In the genomic region with DNA sequence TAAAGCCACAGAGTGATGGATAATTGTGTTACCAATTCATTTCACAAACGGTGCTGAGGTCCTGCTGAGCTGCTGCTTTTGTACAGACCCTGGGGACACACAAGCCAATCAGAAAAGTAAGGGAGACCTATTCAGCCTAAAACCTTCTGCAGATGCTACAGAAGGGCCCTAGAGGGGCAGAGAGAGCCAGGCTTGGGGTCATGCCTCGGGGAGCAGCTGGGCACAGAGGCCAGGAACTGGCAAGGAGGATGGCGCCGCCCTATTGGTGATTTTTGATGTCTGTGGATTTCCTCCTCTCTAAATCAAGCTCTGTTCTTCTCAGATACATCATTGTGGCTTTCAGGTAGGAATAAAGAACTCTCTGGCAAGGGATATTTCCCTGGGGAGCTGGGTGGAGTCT, we compare ENCODE assay signal across 13 cellular contexts.
DNase-seq lines count a peak whose midpoint lies in the region; ATAC-seq and TF ChIP-seq lines count a peak whose summit lies in the region.
"Had no signal": no experiment of that assay in that cellular context is flagged by ENCODE, and none has a peak within 500 bp of the region (broad histone marks: within the 10 kb centered on the region; RNA-seq: fewer than 3 reads in every experiment).

No MANE protein-coding gene starts in this region.

- peak; percentile 5 for DNase-seq in activated T-cell treated with anti-CD3 and anti-CD28 coated beads, Interleukin-2, amount 50 U/mL, for 72 hours
- no peak for DNase-seq in activated T-cell treated with anti-CD3 and anti-CD28 coated beads for 4 hours
- peak in 1 of 2 experiments; percentile 11 for DNase-seq in HL-60 (ENCODE audit: low read depth in 1 of 2, low spot score in 1 of 2)
- peak; percentile 32 for DNase-seq in WERI-Rb-1
- DNase-seq in psoas muscle: peak in 1 of 2 donors; percentile 46
- DNase-seq in hepatocyte (ENCODE audit: low spot score): no peak
- DNase-seq in GM19240 (ENCODE audit: insufficient read length, low spot score): no peak
- no peak for DNase-seq in pons (ENCODE audit: low spot score)
- DNase-seq: CD4-positive, CD25-positive, alpha-beta regulatory T cell; kidney; naive B cell; NCI-H2029 treated with DMSO at 0.1 percent for 48 hours; spleen had no signal

- H3K27me3 ChIP-seq in HL-60 (ENCODE audit: insufficient read depth, poor library complexity, severe bottlenecking) (no peaks in the 10 kb centered on the region), WERI-Rb-1 (ENCODE audit: insufficient read depth, low read depth, severe bottlenecking) (no peaks in the 10 kb centered on the region), psoas muscle (ENCODE audit: insufficient read depth in 3 of 3, low read length in 2 of 3) (no peaks in the 10 kb centered on the region), hepatocyte (no peaks in the 10 kb centered on the region)

- no peaks in the 10 kb centered on the region for H3K9me2 ChIP-seq in hepatocyte (replicated peaks; ENCODE audit: insufficient read depth)

- TF ChIP-seq CTCF in HL-60 (IDR thresholded peaks at IDR 0.05; ENCODE audit: insufficient read depth, low read length) (peak; percentile 9), WERI-Rb-1 (IDR thresholded peaks at IDR 0.05; ENCODE audit: low read depth, low read length) (peak; percentile 45), psoas muscle (IDR thresholded peaks at IDR 0.05) (peak; percentile 22), hepatocyte (IDR thresholded peaks at IDR 0.05; ENCODE audit: poor library complexity) (no peak)

- H3K4me3 ChIP-seq in HL-60 (replicated peaks; ENCODE audit: insufficient read depth, low read length) (no peak overlapping the region), WERI-Rb-1 (ENCODE audit: low read depth, low read length) (no peak overlapping the region), psoas muscle (no peak overlapping the region), hepatocyte (no peak overlapping the region)
- H3K4me3 ChIP-seq: spleen had no signal

- H3K36me3 ChIP-seq in WERI-Rb-1: no peaks in the 10 kb centered on the region
- no peaks in the 10 kb centered on the region for H3K36me3 ChIP-seq in psoas muscle (ENCODE audit: insufficient read depth in 1 of 2, low read depth in 1 of 2)
- H3K36me3 ChIP-seq in hepatocyte (replicated peaks; ENCODE audit: insufficient read depth, low read depth): no peaks in the 10 kb centered on the region
- H3K36me3 ChIP-seq: spleen had no signal

- H3K27ac Mint-ChIP-seq in activated T-cell treated with anti-CD3 and anti-CD28 coated beads, Interleukin-2, amount 50 U/mL, for 72 hours: no peak overlapping the region
- H3K27ac Mint-ChIP-seq: CD4-positive, CD25-positive, alpha-beta regulatory T cell; naive B cell had no signal

- no peaks in the 10 kb centered on the region for H3K9me3 ChIP-seq in WERI-Rb-1 (ENCODE audit: severe bottlenecking)
- no peaks in the 10 kb centered on the region for H3K9me3 ChIP-seq in psoas muscle
- H3K9me3 ChIP-seq in hepatocyte (ENCODE audit: low read depth): no peaks in the 10 kb centered on the region
- H3K9me3 ChIP-seq: spleen had no signal

- H3K4me1 Mint-ChIP-seq in activated T-cell treated with anti-CD3 and anti-CD28 coated beads, Interleukin-2, amount 50 U/mL, for 72 hours (ENCODE audit: low read depth): no peaks in the 10 kb centered on the region
- H3K4me1 Mint-ChIP-seq: CD4-positive, CD25-positive, alpha-beta regulatory T cell had no signal

- H3K36me3 Mint-ChIP-seq in activated T-cell treated with anti-CD3 and anti-CD28 coated beads, Interleukin-2, amount 50 U/mL, for 72 hours (ENCODE audit: insufficient read depth in 2 of 2): no peaks in the 10 kb centered on the region
- H3K36me3 Mint-ChIP-seq: CD4-positive, CD25-positive, alpha-beta regulatory T cell; naive B cell had no signal

- no peak overlapping the region for H3K4me3 Mint-ChIP-seq in activated T-cell treated with anti-CD3 and anti-CD28 coated beads, Interleukin-2, amount 50 U/mL, for 72 hours
- H3K4me3 Mint-ChIP-seq: CD4-positive, CD25-positive, alpha-beta regulatory T cell had no signal

- no peaks in the 10 kb centered on the region for H3K9me3 Mint-ChIP-seq in activated T-cell treated with anti-CD3 and anti-CD28 coated beads, Interleukin-2, amount 50 U/mL, for 72 hours

- no peaks in the 10 kb centered on the region for H3K4me1 ChIP-seq in psoas muscle
- no peaks in the 10 kb centered on the region for H3K4me1 ChIP-seq in hepatocyte (ENCODE audit: insufficient read depth)
- H3K4me1 ChIP-seq: spleen had no signal

- no peaks in the 10 kb centered on the region for H4K20me1 ChIP-seq in hepatocyte (ENCODE audit: insufficient read depth, poor library complexity, severe bottlenecking)

- no peak overlapping the region for H2AFZ ChIP-seq in hepatocyte

- peaks cover 24% of the 10 kb centered on the region for H3K27me3 Mint-ChIP-seq in activated T-cell treated with anti-CD3 and anti-CD28 coated beads, Interleukin-2, amount 50 U/mL, for 72 hours (ENCODE audit: low read depth)
- H3K27me3 Mint-ChIP-seq: CD4-positive, CD25-positive, alpha-beta regulatory T cell had no signal

- 74 to 90% (median 82%) methylated on average over 4 of the region's 4 CpGs for WGBS in psoas muscle, 3 donors
- 95% methylated on average over 4 of the region's 4 CpGs for WGBS in hepatocyte (ENCODE audit: low lambda C conversion rate, missing lambda C conversion rate)

- intact Hi-C loops in psoas muscle (cut with DNase I): no loop called here

- H3K79me2 ChIP-seq in hepatocyte: no peaks in the 10 kb centered on the region

- no peak overlapping the region for H3K27ac ChIP-seq in HL-60 (replicated peaks)
- H3K27ac ChIP-seq in WERI-Rb-1: no peak overlapping the region
- H3K27ac ChIP-seq in psoas muscle: no peak overlapping the region
- H3K27ac ChIP-seq in hepatocyte: no peak overlapping the region
- H3K27ac ChIP-seq: spleen had no signal

- H3K4me2 ChIP-seq in hepatocyte: no peak overlapping the region

- ATAC-seq in activated T-cell treated with anti-CD3 and anti-CD28 coated beads, Interleukin-2, amount 50 U/mL, for 72 hours (replicated peaks in 1 of 2): no peak
- peak; percentile 40 to 57 (median 52) for ATAC-seq in psoas muscle

Comparison
In these comparisons a context has a peak if more than half of its experiments do, and no peak if none do; other contexts are left out.
1. DNase-seq: peak in activated T-cell treated with anti-CD3 and anti-CD28 coated beads, Interleukin-2, amount 50 U/mL, for 72 hours (2 of 2) and WERI-Rb-1 (single experiment); none in activated T-cell treated with anti-CD3 and anti-CD28 coated beads for 4 hours (single experiment), hepatocyte (single experiment), GM19240 (single experiment) and pons (single experiment).
2. ATAC-seq: peak in psoas muscle (4 of 4); none in activated T-cell treated with anti-CD3 and anti-CD28 coated beads, Interleukin-2, amount 50 U/mL, for 72 hours (0 of 2).